Comparison of ENCODE assay signal across 27 cellular contexts in the genomic region with DNA sequence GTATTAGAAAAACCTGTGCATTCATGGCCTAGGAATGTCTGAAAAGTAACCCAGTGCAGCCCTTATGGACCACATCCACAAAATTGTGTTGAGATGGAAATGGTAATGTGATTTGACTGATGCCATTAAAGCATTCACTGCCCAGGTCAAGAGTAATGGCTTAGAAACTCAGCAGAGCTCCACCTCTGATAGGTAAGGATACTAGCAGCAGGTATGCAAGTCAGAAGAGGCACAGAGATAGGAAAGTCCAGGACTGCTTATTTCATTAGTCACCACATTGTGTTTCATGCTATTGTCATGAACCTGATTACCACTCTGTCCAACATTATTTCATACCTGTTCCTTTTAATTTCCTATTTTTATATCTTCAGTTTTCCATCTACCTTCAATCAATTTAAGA.
"Had no signal": no experiment of that assay in that cellular context is flagged by ENCODE, and none has a peak within 500 bp of the region (broad histone marks: within the 10 kb centered on the region; RNA-seq: fewer than 3 reads in every experiment).

No MANE protein-coding gene starts in this region.

- H3K4me2 ChIP-seq: neural progenitor cell, smooth muscle cell had no signal

- H3K27me3 ChIP-seq: dorsolateral prefrontal cortex, esophagus muscularis mucosa, heart right ventricle, neural progenitor cell, stomach, thyroid gland had no signal

- H3K79me2 ChIP-seq: parathyroid adenoma had no signal

- H3K27ac ChIP-seq: dorsolateral prefrontal cortex, esophagus muscularis mucosa, heart right ventricle, lower lobe of right lung, neural progenitor cell, parathyroid adenoma, stomach, thyroid gland had no signal

- H3K36me3 Mint-ChIP-seq: naive thymus-derived CD4-positive, alpha-beta T cell; stimulated activated effector memory CD8-positive, alpha-beta T cell treated with anti-CD3 and anti-CD28 coated beads, Interleukin-12 subunit alpha, Interleukin-12 subunit beta, amount 100 ng/mL, for 72 hours; type B pancreatic cell had no signal

- H3K4me1 ChIP-seq: esophagus muscularis mucosa, heart right ventricle, lower lobe of right lung, neural progenitor cell, parathyroid adenoma, stomach, thyroid gland had no signal

- H3K27me3 Mint-ChIP-seq: naive thymus-derived CD4-positive, alpha-beta T cell; progenitor cell of endocrine pancreas; type B pancreatic cell had no signal

- H3K4me1 Mint-ChIP-seq: naive thymus-derived CD4-positive, alpha-beta T cell; nephron; neural progenitor cell; stimulated activated effector memory CD8-positive, alpha-beta T cell treated with anti-CD3 and anti-CD28 coated beads, Interleukin-12 subunit alpha, Interleukin-12 subunit beta, amount 100 ng/mL, for 72 hours had no signal

- DNase-seq: dorsolateral prefrontal cortex; effector CD4-positive, alpha-beta T cell; foreskin melanocyte; glutamatergic neuron; heart right ventricle; hippocampal formation; kidney glomerular epithelial cell; left ventricle myocardium superior; lower lobe of right lung; mesenchymal stem cell; midbrain; naive thymus-derived CD4-positive, alpha-beta T cell; stimulated activated CD4-positive, alpha-beta T cell treated with anti-CD3 and anti-CD28 coated beads, Interleukin-12 subunit alpha, Interleukin-12 subunit beta, amount 100 ng/mL, for 4 hours; stimulated activated CD4-positive, alpha-beta T cell treated with anti-CD3 and anti-CD28 coated beads, Interleukin-1b, Interleukin-23, amount 100 ng/mL, for 48 hours; stimulated activated CD4-positive, alpha-beta T cell treated with anti-CD3 and anti-CD28 coated beads, Interleukin-4, amount 100 ng/mL, for 24 hours; stimulated activated naive CD4-positive, alpha-beta T cell treated with Interleukin-2 at 50 U/mL for 16 hours; stomach; thyroid gland had no signal

- H3K4me3 ChIP-seq: dorsolateral prefrontal cortex, esophagus muscularis mucosa, heart right ventricle, lower lobe of right lung, neural progenitor cell, smooth muscle cell, stomach, thyroid gland had no signal

- H3K36me3 ChIP-seq: esophagus muscularis mucosa, heart right ventricle, lower lobe of right lung, neural progenitor cell, stomach, thyroid gland had no signal

- H2AFZ ChIP-seq: neural progenitor cell, parathyroid adenoma had no signal

- H3K4me3 Mint-ChIP-seq: naive thymus-derived CD4-positive, alpha-beta T cell; nephron; neural progenitor cell; stimulated activated effector memory CD8-positive, alpha-beta T cell treated with anti-CD3 and anti-CD28 coated beads, Interleukin-12 subunit alpha, Interleukin-12 subunit beta, amount 100 ng/mL, for 72 hours; type B pancreatic cell had no signal

- H3K9ac ChIP-seq: neural progenitor cell, parathyroid adenoma had no signal

- ATAC-seq: heart right ventricle; left ventricle myocardium superior; lower lobe of right lung; naive thymus-derived CD4-positive, alpha-beta T cell; sciatic nerve; stimulated activated effector memory CD8-positive, alpha-beta T cell treated with anti-CD3 and anti-CD28 coated beads, Interleukin-12 subunit alpha, Interleukin-12 subunit beta, amount 100 ng/mL, for 72 hours had no signal

- H3K9me3 ChIP-seq: esophagus muscularis mucosa, lower lobe of right lung, thyroid gland had no signal

- H3K27ac Mint-ChIP-seq: naive thymus-derived CD4-positive, alpha-beta T cell; nephron; neural progenitor cell; progenitor cell of endocrine pancreas; stimulated activated effector memory CD8-positive, alpha-beta T cell treated with anti-CD3 and anti-CD28 coated beads, Interleukin-12 subunit alpha, Interleukin-12 subunit beta, amount 100 ng/mL, for 72 hours; type B pancreatic cell had no signal
